Comparison of ENCODE assay signal across 13 cellular contexts in the genomic region with DNA sequence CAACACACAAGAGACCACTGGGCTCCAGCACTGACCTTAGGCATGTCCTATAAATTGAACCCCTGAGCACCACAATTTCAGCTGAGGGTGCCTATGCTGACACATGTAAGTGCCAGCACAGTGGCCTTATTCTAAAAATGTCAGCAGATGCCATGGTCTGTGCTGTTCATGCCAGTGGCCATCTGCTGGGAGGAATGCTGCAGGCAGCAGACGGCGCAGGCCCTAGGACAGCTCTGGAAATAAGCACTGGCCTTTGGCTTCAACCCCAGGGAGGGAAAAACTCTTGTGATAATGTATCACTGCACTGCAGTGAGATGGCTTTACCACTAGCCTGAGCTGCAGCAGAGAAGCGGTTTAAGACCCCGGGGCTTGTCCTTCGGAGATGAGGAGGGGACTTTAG.
A peak's percentile ranks its signal among the peaks of the same experiment; 100 is the strongest.
DNase-seq lines count a peak whose midpoint lies in the region; ATAC-seq and TF ChIP-seq lines count a peak whose summit lies in the region.
"Had no signal": no experiment of that assay in that cellular context is flagged by ENCODE, and none has a peak within 500 bp of the region (broad histone marks: within the 10 kb centered on the region; RNA-seq: fewer than 3 reads in every experiment).

No MANE protein-coding gene starts in this region.

- H3K9me3 ChIP-seq in H9 (ENCODE audit: control insufficient read depth, low read depth, low read length) (no peaks in the 10 kb centered on the region), hepatocyte (ENCODE audit: low read depth) (no peaks in the 10 kb centered on the region), smooth muscle cell (replicated peaks; ENCODE audit: low read depth) (no peaks in the 10 kb centered on the region)

- DNase-seq in H9 = peak; percentile 49
- peak; percentile 77 for DNase-seq in cerebellum (ENCODE audit: low spot score)
- no peak for DNase-seq in hepatocyte (ENCODE audit: low spot score)
- DNase-seq in smooth muscle cell (lab: John Stamatoyannopoulos, UW; ENCODE audit: unreplicated experiment) = no peak
- DNase-seq in left colon = no peak
- DNase-seq in hypothalamus (lab: John Stamatoyannopoulos, UW) = no peak
- DNase-seq: activated T-cell treated with anti-CD3 and anti-CD28 coated beads, Interleukin-2, amount 50 U/mL, for 4 hours; COR-L47; kidney glomerular epithelial cell; natural killer cell; NCI-H446 treated with DMSO at 0.1 percent for 48 hours; PC-3 had no signal

- H2AFZ ChIP-seq in H9 (ENCODE audit: low read length) (no peak overlapping the region), hepatocyte (no peak overlapping the region), smooth muscle cell (ENCODE audit: low read depth) (no peak overlapping the region)

- H3K27me3 Mint-ChIP-seq in H9 (ENCODE audit: low read depth) = no peaks in the 10 kb centered on the region

- H3K79me1 ChIP-seq in H9 (ENCODE audit: insufficient read depth, low read depth, low read length, poor library complexity, severe bottlenecking) = no peaks in the 10 kb centered on the region

- H2BK20ac ChIP-seq in H9 (ENCODE audit: low read depth, low read length, poor library complexity, severe bottlenecking) = no peak overlapping the region

- ATAC-seq in left colon (no peak), GM21619 (IDR thresholded peaks at IDR 0.05; ENCODE audit: unreplicated experiment) (no peak)
- ATAC-seq: activated T-cell treated with anti-CD3 and anti-CD28 coated beads, Interleukin-2, amount 50 U/mL, for 4 hours; PC-3 had no signal

- no peak overlapping the region for H4K91ac ChIP-seq in H9 (ENCODE audit: insufficient read length, low read depth, low read length)

- TF ChIP-seq CTCF in H9 (conservative IDR thresholded peaks at IDR 0.05) = peak; percentile 57
- peak; percentile 21 for TF ChIP-seq CTCF in hepatocyte (IDR thresholded peaks at IDR 0.05; ENCODE audit: poor library complexity)
- TF ChIP-seq CTCF in smooth muscle cell (IDR thresholded peaks at IDR 0.05; ENCODE audit: borderline replicate concordance, insufficient read depth, poor library complexity, severe bottlenecking) = peak; percentile 50

- H3K27me3 ChIP-seq in H9 (ENCODE audit: insufficient read depth, low read length) (no peaks in the 10 kb centered on the region), hepatocyte (no peaks in the 10 kb centered on the region), smooth muscle cell (ENCODE audit: low read depth) (no peaks in the 10 kb centered on the region)

- H3K27ac ChIP-seq in H9 (ENCODE audit: insufficient read length, low read depth, low read length) = no peak overlapping the region
- H3K27ac ChIP-seq in hepatocyte = no peak overlapping the region
- no peak overlapping the region for H3K27ac ChIP-seq in smooth muscle cell (ENCODE audit: low read depth)

- H3K14ac ChIP-seq in H9 (ENCODE audit: insufficient read depth, low read length) = no peak overlapping the region

- no peaks in the 10 kb centered on the region for H3K36me3 ChIP-seq in hepatocyte (replicated peaks; ENCODE audit: insufficient read depth, low read depth)
- no peaks in the 10 kb centered on the region for H3K36me3 ChIP-seq in smooth muscle cell (ENCODE audit: low read depth)

- H3K4me3 ChIP-seq in hepatocyte (no peak overlapping the region), smooth muscle cell (no peak overlapping the region)

- no CpG with 5 or more reads among the region's 5 CpGs for WGBS in H9 (ENCODE audit: extremely low coverage, insufficient read length, low lambda C conversion rate)
- 75% methylated on average over 5 of the region's 5 CpGs for WGBS in hepatocyte (ENCODE audit: low lambda C conversion rate, missing lambda C conversion rate)
- WGBS in smooth muscle cell (ENCODE audit: low lambda C conversion rate) = 72% methylated on average over 5 of the region's 5 CpGs

- H4K5ac ChIP-seq in H9 (ENCODE audit: insufficient read length, low read depth, low read length) = no peak overlapping the region

- no peak overlapping the region for H3K56ac ChIP-seq in H9 (ENCODE audit: insufficient read length, low read depth, low read length)

- H3K23ac ChIP-seq in H9 (ENCODE audit: insufficient read length, low read depth, low read length) = no peak overlapping the region

- H3K9me3 Mint-ChIP-seq in H9 = peaks cover 7 to 9% of the 10 kb centered on the region in 2 experiments; a peak in 4 of 5 replicates
- H3K9me3 Mint-ChIP-seq: natural killer cell had no signal

- no peaks in the 10 kb centered on the region for H3K23me2 ChIP-seq in H9 (ENCODE audit: insufficient read length, low read depth, low read length, poor library complexity, severe bottlenecking)

- no peak overlapping the region for H2BK12ac ChIP-seq in H9 (ENCODE audit: insufficient read length, low read depth, low read length)

- no peak overlapping the region for H2AK5ac ChIP-seq in H9 (ENCODE audit: insufficient read length, low read length)

- H3K4me1 Mint-ChIP-seq in H9 = peaks cover 32 to 46% of the 10 kb centered on the region in 2 experiments

- H4K20me1 ChIP-seq in H9 (ENCODE audit: control insufficient read depth, insufficient read depth, insufficient read length) (no peaks in the 10 kb centered on the region), hepatocyte (ENCODE audit: insufficient read depth, poor library complexity, severe bottlenecking) (no peaks in the 10 kb centered on the region), smooth muscle cell (ENCODE audit: low read depth) (no peaks in the 10 kb centered on the region)

- H3K4me3 Mint-ChIP-seq in H9 = no peak overlapping the region
- H3K4me3 Mint-ChIP-seq: activated T-cell treated with anti-CD3 and anti-CD28 coated beads, Interleukin-2, amount 50 U/mL, for 4 hours; natural killer cell had no signal

- H3K4me2 ChIP-seq in H9 (ENCODE audit: insufficient read depth, insufficient read length, low read length) = no peak overlapping the region
- H3K4me2 ChIP-seq in hepatocyte = no peak overlapping the region
- H3K4me2 ChIP-seq in smooth muscle cell = no peak overlapping the region

- H3K4ac ChIP-seq in H9 (ENCODE audit: low read depth, low read length) = no peak overlapping the region

- H4K8ac ChIP-seq in H9 (replicated peaks; ENCODE audit: insufficient read length, low read depth, low read length) = no peak overlapping the region

- H3K4me1 ChIP-seq in H9 (ENCODE audit: insufficient read depth, low read length) (no peaks in the 10 kb centered on the region), hepatocyte (ENCODE audit: insufficient read depth) (no peaks in the 10 kb centered on the region), smooth muscle cell (ENCODE audit: low read depth) (peaks cover 12% of the 10 kb centered on the region)

- intact Hi-C loops in left colon (cut with DNase I, micrococcal nuclease) = no loop called here

- no peak overlapping the region for H3T11ph ChIP-seq in H9 (ENCODE audit: low read length)

- no peak overlapping the region for H3K9ac ChIP-seq in H9 (ENCODE audit: extremely low read depth, insufficient read length, low read length)
- no peak overlapping the region for H3K9ac ChIP-seq in smooth muscle cell (ENCODE audit: low read depth)

- H3K79me2 ChIP-seq in H9 (ENCODE audit: insufficient read depth, low read length) = no peaks in the 10 kb centered on the region
- H3K79me2 ChIP-seq in hepatocyte = no peaks in the 10 kb centered on the region
- H3K79me2 ChIP-seq in smooth muscle cell (ENCODE audit: low read depth) = no peaks in the 10 kb centered on the region

- H3K36me3 Mint-ChIP-seq in H9 (ENCODE audit: insufficient read depth in 1 of 3, low read depth in 3 of 3) = peaks cover 0 to 7% (median 0%) of the 10 kb centered on the region in 3 experiments; a peak in 2 of 7 replicates
- H3K36me3 Mint-ChIP-seq: natural killer cell had no signal

- no peak overlapping the region for H2BK15ac ChIP-seq in H9 (ENCODE audit: low read depth, low read length)

- H2BK5ac ChIP-seq in H9 (ENCODE audit: insufficient read length, low read length) = no peak overlapping the region

- H3K27ac Mint-ChIP-seq in H9 = no peak overlapping the region

- no peak overlapping the region for H3K18ac ChIP-seq in H9 (ENCODE audit: insufficient read length, low read depth, low read length)

- H3K9me2 ChIP-seq in hepatocyte (replicated peaks; ENCODE audit: insufficient read depth) = no peaks in the 10 kb centered on the region

- H2BK120ac ChIP-seq in H9 (ENCODE audit: low read depth, low read length, poor library complexity, severe bottlenecking) = no peak overlapping the region

- no peaks in the 10 kb centered on the region for H3F3A ChIP-seq in smooth muscle cell (ENCODE audit: low read depth)

Comparison
In these comparisons a context has a peak if more than half of its experiments do, and no peak if none do; other contexts are left out.
1. DNase-seq: peak in H9 (single experiment) and cerebellum (single experiment); none in hepatocyte (single experiment), smooth muscle cell (single experiment), left colon (0 of 2) and hypothalamus (0 of 51).
2. Peak in every context shown above with its lines, with median percentiles within 50 percentile points of each other: CTCF ChIP-seq.